ENCODE assay signal across 9 cellular contexts in the genomic region with DNA sequence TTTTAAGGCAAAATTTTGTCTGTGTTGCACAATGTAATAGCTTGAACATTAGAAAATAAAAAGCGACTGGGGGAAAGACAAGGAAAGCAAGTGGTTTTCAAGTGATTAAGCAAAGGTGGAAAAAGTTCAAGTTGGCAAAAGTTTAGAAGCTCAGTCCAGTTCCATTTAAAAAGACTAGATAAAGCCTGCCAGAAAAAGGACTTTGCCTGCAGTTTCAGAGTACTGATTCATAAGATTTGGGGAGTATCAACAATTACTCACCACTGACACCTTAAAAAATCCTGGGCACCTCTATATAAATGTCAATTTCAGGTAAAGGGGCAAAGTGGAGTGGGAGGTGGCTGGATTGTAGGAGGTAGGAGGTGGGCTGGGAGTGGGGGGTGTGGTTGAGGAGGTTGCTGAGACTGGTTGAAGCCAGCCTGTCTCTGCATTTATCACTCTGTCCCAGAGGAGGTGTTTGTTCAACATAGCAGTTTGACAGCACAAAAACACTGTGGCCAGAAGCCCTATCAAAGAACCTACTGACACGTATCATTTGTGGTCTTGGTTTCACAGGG. TPM values are rescaled to one million over a fixed set of nuclear protein-coding genes. Genes with fewer than 3 reads are reported as not detected.
DNase-seq lines count a peak whose midpoint lies in the region; ATAC-seq and TF ChIP-seq lines count a peak whose summit lies in the region.
"Had no signal": no experiment of that assay in that cellular context is flagged by ENCODE, and none has a peak within 500 bp of the region (broad histone marks: within the 10 kb centered on the region; RNA-seq: fewer than 3 reads in every experiment).

No MANE protein-coding gene starts in this region.

- POLR2A ChIA-PET in CD8-positive, alpha-beta T cell (lab: Charles Lee) = no interaction called here
- POLR2A ChIA-PET in PC-3 (lab: Charles Lee; ENCODE audit: unreplicated experiment) (no interaction called here), Caco-2 (lab: Charles Lee) (no interaction called here)

- no peak overlapping the region for H3K4me3 ChIP-seq in CD8-positive, alpha-beta T cell (ENCODE audit: low read depth, low read length)
- H3K4me3 ChIP-seq in PC-3 (ENCODE audit: low read length) (no peak overlapping the region), fibroblast of lung (replicated peaks in 1 of 4; ENCODE audit: control extremely low read depth in 1 of 4, insufficient read depth in 1 of 4, low read depth in 3 of 4, low read length in 4 of 4) (peak overlapping the region in 1 of 4 experiments; percentile 9), Caco-2 (ENCODE audit: low read depth, low read length) (no peak overlapping the region)

- no peaks in the 10 kb centered on the region for H3K9me2 ChIP-seq in PC-3 (replicated peaks; ENCODE audit: low read length)

- BruUV-seq in PC-3 (replicated peaks; lab: Mats Ljungman, UMichigan) (no TSS peak), Caco-2 (replicated peaks; lab: Mats Ljungman, UMichigan) (no TSS peak)

- DNase-seq in CD8-positive, alpha-beta T cell = peak in 3 of 7 experiments; percentile 22 to 44 (median 28)
- DNase-seq in PC-3 = peak; percentile 9
- peak; percentile 69 to 70 for DNase-seq in fibroblast of lung (ENCODE audit: low read depth in 2 of 2)
- DNase-seq in omental fat pad (ENCODE audit: low spot score) = no peak
- DNase-seq in NCI-H187 treated with DMSO at 0.1 percent for 48 hours (lab: John Stamatoyannopoulos, UW) = no peak
- DNase-seq in Caco-2 = no peak
- no peak for DNase-seq in cortex of kidney (lab: John Stamatoyannopoulos, UW)
- DNase-seq: NCI-H2029 had no signal

- no peak overlapping the region for H3K9ac ChIP-seq in PC-3 (ENCODE audit: low read length)
- H3K9ac ChIP-seq in fibroblast of lung (ENCODE audit: insufficient read depth, low read length) = no peak overlapping the region

- H2AFZ ChIP-seq in PC-3 (ENCODE audit: low read length) = no peak overlapping the region
- no peak overlapping the region for H2AFZ ChIP-seq in fibroblast of lung (ENCODE audit: low read length)

- H3K27me3 Mint-ChIP-seq in CD8-positive, alpha-beta T cell (ENCODE audit: low read depth) = no peaks in the 10 kb centered on the region
- H3K27me3 Mint-ChIP-seq in Caco-2 (ENCODE audit: insufficient read depth, unreplicated experiment) = peaks cover 30% of the 10 kb centered on the region

- peaks cover 29% of the 10 kb centered on the region for H3K4me1 Mint-ChIP-seq in CD8-positive, alpha-beta T cell (ENCODE audit: low read depth)
- H3K4me1 Mint-ChIP-seq in Caco-2 (ENCODE audit: low read depth, unreplicated experiment) = peaks cover under 1% of the 10 kb centered on the region

- no peak overlapping the region for H3K4me3 Mint-ChIP-seq in CD8-positive, alpha-beta T cell
- no peak overlapping the region for H3K4me3 Mint-ChIP-seq in Caco-2 (ENCODE audit: unreplicated experiment)

- no peaks in the 10 kb centered on the region for H3K36me3 ChIP-seq in CD8-positive, alpha-beta T cell (ENCODE audit: insufficient read depth, low read length)
- H3K36me3 ChIP-seq in PC-3 (ENCODE audit: low read depth, low read length) (no peaks in the 10 kb centered on the region), fibroblast of lung (ENCODE audit: control insufficient read depth, insufficient read depth, low read length) (no peaks in the 10 kb centered on the region), Caco-2 (ENCODE audit: control insufficient read depth, insufficient read depth, low read length) (no peaks in the 10 kb centered on the region)

- no peaks in the 10 kb centered on the region for H3K9me3 Mint-ChIP-seq in CD8-positive, alpha-beta T cell
- H3K9me3 Mint-ChIP-seq in Caco-2 (ENCODE audit: unreplicated experiment) = no peaks in the 10 kb centered on the region

- H3K36me3 Mint-ChIP-seq in CD8-positive, alpha-beta T cell = no peaks in the 10 kb centered on the region
- no peaks in the 10 kb centered on the region for H3K36me3 Mint-ChIP-seq in Caco-2 (ENCODE audit: insufficient read depth, unreplicated experiment)

- no peaks in the 10 kb centered on the region for H3K27me3 ChIP-seq in CD8-positive, alpha-beta T cell (ENCODE audit: insufficient read depth, low read length)
- H3K27me3 ChIP-seq in PC-3 (ENCODE audit: low read length) = no peaks in the 10 kb centered on the region
- H3K27me3 ChIP-seq in fibroblast of lung (ENCODE audit: control insufficient read depth, insufficient read depth, low read length) = no peaks in the 10 kb centered on the region
- no peaks in the 10 kb centered on the region; the same call in none of the 2 replicates for H3K27me3 ChIP-seq in Caco-2 (replicated peaks; ENCODE audit: control insufficient read depth, insufficient read depth, low read length)

- H3K4me2 ChIP-seq in PC-3 (ENCODE audit: low read length) (no peak overlapping the region), fibroblast of lung (ENCODE audit: extremely low read depth, insufficient read depth, low read length) (peak overlapping the region; percentile 67)

- no peaks in the 10 kb centered on the region for H3K79me2 ChIP-seq in PC-3 (ENCODE audit: low read length)
- peaks cover 98% of the 10 kb centered on the region for H3K79me2 ChIP-seq in fibroblast of lung (ENCODE audit: control insufficient read depth, insufficient read depth, low read length)

- peak; percentile 51 for ATAC-seq in CD8-positive, alpha-beta T cell
- ATAC-seq in PC-3 (peak; percentile 35; the same call in 1 of the 2 replicates), omental fat pad (ENCODE audit: low FRiP score) (peak; percentile 85), GM18519 (IDR thresholded peaks at IDR 0.05; ENCODE audit: low FRiP score, unreplicated experiment) (no peak)

- no peaks in the 10 kb centered on the region for H3F3A ChIP-seq in PC-3 (ENCODE audit: low read length, unreplicated experiment)

- TF ChIP-seq CTCF in CD8-positive, alpha-beta T cell (IDR thresholded peaks at IDR 0.05) = no peak
- TF ChIP-seq CTCF in PC-3 (conservative IDR thresholded peaks at IDR 0.05; ENCODE audit: low read depth, low read length) (no peak), fibroblast of lung (conservative IDR thresholded peaks at IDR 0.05 in 1 of 2, IDR thresholded peaks at IDR 0.05 in 1 of 2; ENCODE audit: low read depth in 1 of 2, low read length in 2 of 2) (no peak), omental fat pad (IDR thresholded peaks at IDR 0.05) (no peak), Caco-2 (IDR thresholded peaks at IDR 0.05; ENCODE audit: insufficient read depth in 1 of 2, low read depth in 1 of 2, low read length in 1 of 2, severe bottlenecking in 1 of 2, unreplicated experiment in 1 of 2) (no peak)

- H4K20me1 ChIP-seq in PC-3 (ENCODE audit: low read length) (no peaks in the 10 kb centered on the region), fibroblast of lung (ENCODE audit: control insufficient read depth, extremely low read depth, insufficient read depth, low read length) (no peaks in the 10 kb centered on the region)

- peak overlapping the region; percentile 32 for H3K27ac Mint-ChIP-seq in CD8-positive, alpha-beta T cell
- H3K27ac Mint-ChIP-seq in Caco-2 (ENCODE audit: unreplicated experiment) = no peak overlapping the region

- H3K9me3 ChIP-seq in CD8-positive, alpha-beta T cell (ENCODE audit: low read length) = no peaks in the 10 kb centered on the region
- H3K9me3 ChIP-seq in PC-3 (ENCODE audit: low read length) (no peaks in the 10 kb centered on the region), fibroblast of lung (ENCODE audit: control insufficient read depth, insufficient read depth, low read depth, low read length) (no peaks in the 10 kb centered on the region), Caco-2 (no peaks in the 10 kb centered on the region)

- peak overlapping the region; percentile 1 for H3K27ac ChIP-seq in CD8-positive, alpha-beta T cell (ENCODE audit: low read depth, low read length)
- H3K27ac ChIP-seq in PC-3 (ENCODE audit: low read length) (no peak overlapping the region), fibroblast of lung (ENCODE audit: insufficient read depth, low read length) (peak overlapping the region; percentile 23)

- CTCF ChIA-PET in CD8-positive, alpha-beta T cell (lab: Charles Lee) = no interaction called here
- CTCF ChIA-PET in PC-3 (lab: Charles Lee) = no interaction called here
- CTCF ChIA-PET in Caco-2 (lab: Charles Lee) = no interaction called here

- intact Hi-C loops in CD8-positive, alpha-beta T cell (cut with DNase I, micrococcal nuclease) = no loop called here
- intact Hi-C loops in PC-3 (cut with micrococcal nuclease) (no loop called here), Caco-2 (cut with micrococcal nuclease; ENCODE audit: unreplicated experiment) (no loop called here)

- peaks cover 34% of the 10 kb centered on the region for H3K4me1 ChIP-seq in CD8-positive, alpha-beta T cell (ENCODE audit: insufficient read depth, low read length)
- H3K4me1 ChIP-seq in PC-3 (ENCODE audit: insufficient read depth, low read length) = peaks cover 8% of the 10 kb centered on the region; the same call in 1 of the 2 replicates
- H3K4me1 ChIP-seq in fibroblast of lung (ENCODE audit: control insufficient read depth, extremely low read depth, insufficient read depth, low read length) = peaks cover 12% of the 10 kb centered on the region
- no peaks in the 10 kb centered on the region for H3K4me1 ChIP-seq in Caco-2

RNA-seq across cellular contexts. Expression of a gene that starts 14.6 kb away (rescaled TPM):
- 10 to 100 TPM; 73.0 to 76.7 TPM for total RNA-seq in CD8-positive, alpha-beta T cell
- total RNA-seq in PC-3 (2014; rRNA removed) (0.69 and 1.1 TPM in 2 replicates), fibroblast of lung (68.8 and 91.0 TPM in 2 replicates), omental fat pad (100 to 1,000 TPM; 168 to 344 (median 251) TPM), Caco-2 (2022) (not detected in 2 replicates)
- polyA plus RNA-seq in fibroblast of lung = 62.7 and 130 TPM in 2 replicates
- polyA plus RNA-seq in fibroblast of lung (2012) = 35.8 and 75.9 TPM in 2 replicates
- polyA minus RNA-seq in fibroblast of lung (ENCODE audit: low replicate concordance) = 89.0 and 128 TPM in 2 replicates

Comparison
In these comparisons a context has a peak if more than half of its experiments do, and no peak if none do; other contexts are left out.
1. DNase-seq: peak in PC-3 (single experiment) and fibroblast of lung (2 of 2); none in omental fat pad (single experiment), NCI-H187 treated with DMSO at 0.1 percent for 48 hours (single experiment), Caco-2 (0 of 2) and cortex of kidney (single experiment).
2. RNA of a gene that starts 14.6 kb away (total RNA-seq): 168 to 344 TPM in omental fat pad, 68.8 to 91.0 TPM in fibroblast of lung and 73.0 to 76.7 TPM in CD8-positive, alpha-beta T cell; 0.69 to 1.1 TPM in PC-3 and not detected in Caco-2; every median in the first group is over 10 times any median in the second.